ENCODE assay signal across 2 cellular contexts in genomic region chr12:15163577-15163976, GRCh38.
TF ChIP-seq lines count a peak whose summit lies in the region.

No MANE protein-coding gene starts in this region.

TF ChIP-seq in A549, 52 proteins besides CTCF, POLR2A, EP300 and RAD21 (continued from another document):
- peak; percentile 44; the same call in 1 of the 2 replicates for TF ChIP-seq REST (IDR thresholded peaks at IDR 0.05)
- no peak for TF ChIP-seq HOXA7 (CRISPR knock-in tag; IDR thresholded peaks at IDR 0.05)
- TF ChIP-seq ZFP36 (IDR thresholded peaks at IDR 0.05; ENCODE audit: borderline replicate concordance, partially characterized antibody): no peak
TF ChIP-seq in A549: peak in this region for 1.

TF ChIP-seq in HEK293, 187 proteins besides CTCF, POLR2A, EP300 and RAD21 (continued from another document):
- TF ChIP-seq REST (tag by site-specific recombination; IDR thresholded peaks at IDR 0.05) (peak; percentile 89), SCRT2 (tag by site-specific recombination; IDR thresholded peaks at IDR 0.05) (peak; percentile 26; the same call in 1 of the 2 replicates)
